Comparison of ENCODE assay signal across 8 cellular contexts in the genomic region with DNA sequence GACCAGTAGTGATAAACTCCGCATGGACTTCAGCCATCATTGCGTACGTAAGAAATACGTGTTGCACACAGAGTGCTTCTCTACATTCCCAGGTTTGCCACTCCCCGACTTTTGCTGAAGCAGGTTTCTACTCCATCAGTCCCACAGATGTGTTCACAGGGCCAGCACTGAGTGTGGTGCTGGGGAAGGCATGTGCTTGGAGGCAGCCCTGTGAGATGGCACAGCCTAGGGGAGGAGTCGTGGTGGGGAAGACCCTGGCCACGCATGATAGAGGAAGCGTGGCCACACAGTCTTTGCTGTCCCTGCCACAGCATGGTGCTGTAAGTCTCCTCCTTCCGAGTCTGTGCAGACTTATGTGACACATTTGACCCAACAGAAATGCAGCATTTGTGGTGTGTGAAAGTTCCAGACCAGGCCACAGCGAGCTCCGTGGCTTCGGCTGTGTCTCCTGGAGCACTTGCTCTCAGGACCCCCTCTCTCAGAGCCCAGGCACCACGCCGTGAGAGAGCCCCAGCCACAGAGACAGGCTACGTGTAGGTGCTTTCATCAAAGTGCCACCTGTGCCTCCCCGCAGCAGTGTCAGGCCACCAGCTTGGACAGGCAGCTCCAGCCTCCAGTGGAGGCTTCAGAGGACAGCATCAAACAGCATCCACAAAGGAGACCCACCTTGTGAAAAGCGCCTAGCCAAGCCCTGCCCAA.
DNase-seq lines count a peak whose midpoint lies in the region; ATAC-seq, FAIRE-seq and TF ChIP-seq lines count a peak whose summit lies in the region.

No MANE protein-coding gene starts in this region.

- FAIRE-seq in GM12878 (lab: Jason Lieb, UNC) = no peak

- H3K4me3 ChIP-seq in GM12878 (no peak overlapping the region), trophoblast cell (ENCODE audit: low read depth, low read length) (no peak overlapping the region), uterus (no peak overlapping the region), neural progenitor cell (no peak overlapping the region)

- H3K27ac ChIP-seq in GM12878 (ENCODE audit: control insufficient read depth, insufficient read depth) (no peak overlapping the region), trophoblast cell (ENCODE audit: low read depth, low read length) (no peak overlapping the region), uterus (no peak overlapping the region), neural progenitor cell (no peak overlapping the region)

- TF ChIP-seq CTCF in GM12878 (IDR thresholded peaks at IDR 0.05 in 2 of 3, conservative IDR thresholded peaks at IDR 0.05 in 1 of 3; ENCODE audit: control insufficient read depth in 2 of 3, extremely low read depth in 1 of 3, insufficient read depth in 1 of 3, low read depth in 3 of 3, low read length in 3 of 3) (no peak), uterus (IDR thresholded peaks at IDR 0.05) (no peak), neural progenitor cell (IDR thresholded peaks at IDR 0.05) (no peak)

- RAD21 ChIA-PET in GM12878 (lab: Charles Lee; ENCODE audit: unreplicated experiment) = interaction anchor here (1.2 to 1.7 kb wide), 2 partner anchors 13 to 262 kb away, joined by 3 to 5 read pairs; no protein-coding TSS in a partner anchor

- intact Hi-C loops in GM12878 (cut with micrococcal nuclease; ENCODE audit: unreplicated experiment) = no loop called here
- intact Hi-C loops in uterus (cut with DNase I; ENCODE audit: low total_unique reads) = no loop called here

- no peaks in the 10 kb centered on the region for H3F3A ChIP-seq in neural progenitor cell (ENCODE audit: low read depth)

- H3K4me1 ChIP-seq in GM12878 (ENCODE audit: control insufficient read depth, insufficient read depth, low read length) = peaks cover 27% of the 10 kb centered on the region
- H3K4me1 ChIP-seq in trophoblast cell (ENCODE audit: control insufficient read depth in 1 of 2, insufficient read depth in 2 of 2, low read length in 2 of 2) = peaks cover 22 to 26% of the 10 kb centered on the region in 2 experiments
- no peaks in the 10 kb centered on the region for H3K4me1 ChIP-seq in uterus
- H3K4me1 ChIP-seq in neural progenitor cell = no peaks in the 10 kb centered on the region

- peak overlapping the region; percentile 23 for H2BK12ac ChIP-seq in trophoblast cell (ENCODE audit: low read length)

- H3K36me3 ChIP-seq in GM12878 (ENCODE audit: control insufficient read depth in 2 of 2, insufficient read depth in 2 of 2, low read length in 1 of 2) (no peaks in the 10 kb centered on the region), trophoblast cell (ENCODE audit: control insufficient read depth in 1 of 2, insufficient read depth in 2 of 2, low read length in 2 of 2) (no peaks in the 10 kb centered on the region), uterus (no peaks in the 10 kb centered on the region), neural progenitor cell (no peaks in the 10 kb centered on the region)

- no peak overlapping the region for H3K4ac ChIP-seq in trophoblast cell (ENCODE audit: low read depth, low read length)

- peaks cover 10% of the 10 kb centered on the region for H3K27me3 Mint-ChIP-seq in neural progenitor cell (ENCODE audit: insufficient read depth, low read depth)

- H2BK120ac ChIP-seq in trophoblast cell (ENCODE audit: insufficient read depth, low read length, poor library complexity) = no peak overlapping the region

- H3K27me3 ChIP-seq in GM12878 (replicated peaks in 1 of 2; ENCODE audit: control insufficient read depth in 2 of 2, insufficient read depth in 2 of 2, low read length in 1 of 2) (peaks cover 1 to 6% of the 10 kb centered on the region in 2 experiments; a peak in 2 of 4 replicates), trophoblast cell (ENCODE audit: insufficient read depth, low read length) (no peaks in the 10 kb centered on the region), uterus (no peaks in the 10 kb centered on the region), neural progenitor cell (no peaks in the 10 kb centered on the region)

- H3K9ac ChIP-seq in GM12878 (ENCODE audit: control insufficient read depth, insufficient read depth, low read length) (no peak overlapping the region), trophoblast cell (ENCODE audit: low read length) (no peak overlapping the region), neural progenitor cell (no peak overlapping the region)

- no peak for TF ChIP-seq POLR2A in GM18505 (IDR thresholded peaks at IDR 0.05; ENCODE audit: borderline replicate concordance, extremely low read depth, insufficient read depth, insufficient read length)
- no peak for TF ChIP-seq POLR2A in GM12878 (IDR thresholded peaks at IDR 0.05; ENCODE audit: low read depth, low read length)
- no peak for TF ChIP-seq POLR2A in uterus (IDR thresholded peaks at IDR 0.05)

- POLR2A ChIA-PET in GM12878 (lab: Charles Lee) = no interaction called here

- H3K4me2 ChIP-seq in GM12878 (ENCODE audit: control insufficient read depth, insufficient read depth) = no peak overlapping the region; the same call in 1 of the 2 replicates
- H3K4me2 ChIP-seq in trophoblast cell (ENCODE audit: low read length) = no peak overlapping the region
- no peak overlapping the region for H3K4me2 ChIP-seq in neural progenitor cell

- no peak overlapping the region for H2BK5ac ChIP-seq in trophoblast cell (ENCODE audit: low read depth, low read length, poor library complexity)

- CTCF ChIA-PET in GM12878 (lab: Yijun Ruan, JAX) = interaction anchor here (1.3 to 2.3 kb wide), 2 partner anchors 14 to 74 kb away, joined by 3 to 6 read pairs; no protein-coding TSS in a partner anchor

- H3K79me1 ChIP-seq in trophoblast cell (ENCODE audit: low read length) = peaks cover 6% of the 10 kb centered on the region

- H3K9me3 Mint-ChIP-seq in neural progenitor cell = no peaks in the 10 kb centered on the region

- peaks cover 27% of the 10 kb centered on the region for H3K4me1 Mint-ChIP-seq in neural progenitor cell

- no peak overlapping the region for H3K4me3 Mint-ChIP-seq in neural progenitor cell

- BruUV-seq in GM12878 (replicated peaks; lab: Mats Ljungman, UMichigan) = no TSS peak

- TF ChIP-seq EP300 in GM12878 (IDR thresholded peaks at IDR 0.05; ENCODE audit: borderline replicate concordance in 1 of 2, control insufficient read depth in 1 of 2, low read depth in 2 of 2, low read length in 2 of 2) = no peak

- WGBS in GM12878 (ENCODE audit: insufficient coverage, insufficient replicate concordance, low lambda C conversion rate, missing lambda C conversion rate) = 41% methylated on average over 17 of the region's 17 CpGs
- no CpG with 5 or more reads among the region's 17 CpGs for WGBS in trophoblast cell (ENCODE audit: extremely low coverage, insufficient coverage, insufficient read length)

- H4K8ac ChIP-seq in trophoblast cell (ENCODE audit: low read depth, low read length) = no peak overlapping the region

- no peak overlapping the region for H4K12ac ChIP-seq in trophoblast cell (ENCODE audit: low read depth, low read length)

- H2AFZ ChIP-seq in GM12878 (ENCODE audit: control insufficient read depth, low read depth, low read length) (no peak overlapping the region), trophoblast cell (ENCODE audit: insufficient read depth, low read length, poor library complexity) (no peak overlapping the region), neural progenitor cell (replicated peaks) (no peak overlapping the region)

- in situ Hi-C loops in GM12878 (cut with MboI) = no loop called here

- TF ChIP-seq RAD21 in GM12878 (IDR thresholded peaks at IDR 0.05; ENCODE audit: insufficient read depth, low read depth, low read length) = no peak

- H4K91ac ChIP-seq in trophoblast cell (ENCODE audit: low read depth, low read length) = peak overlapping the region; percentile 29

- no peak overlapping the region for H3K27ac Mint-ChIP-seq in neural progenitor cell

- H3K14ac ChIP-seq in trophoblast cell (ENCODE audit: low read length) = no peak overlapping the region

- SMC1A ChIA-PET in GM12878 (lab: Charles Lee; ENCODE audit: uncharacterized antibody, unreplicated experiment) = interaction anchor here (1.4 to 1.8 kb wide), 3 partner anchors 13 to 256 kb away, joined by 3 to 9 read pairs (median 4); no protein-coding TSS in a partner anchor

- H2AK5ac ChIP-seq in trophoblast cell (ENCODE audit: low read length) = peak overlapping the region; percentile 32

- H3K23ac ChIP-seq in trophoblast cell (ENCODE audit: low read length) = no peak overlapping the region

- H3K36me3 Mint-ChIP-seq in neural progenitor cell = no peaks in the 10 kb centered on the region

- H4K20me1 ChIP-seq in GM12878 (ENCODE audit: control insufficient read depth, insufficient read depth) (no peaks in the 10 kb centered on the region), neural progenitor cell (ENCODE audit: low read depth) (no peaks in the 10 kb centered on the region)

- H3K79me2 ChIP-seq in GM12878 (ENCODE audit: control insufficient read depth, insufficient read depth, low read length) = no peaks in the 10 kb centered on the region
- no peaks in the 10 kb centered on the region for H3K79me2 ChIP-seq in trophoblast cell (ENCODE audit: control insufficient read depth, insufficient read depth, low read length, poor library complexity)
- H3K79me2 ChIP-seq in neural progenitor cell (ENCODE audit: low read depth) = no peaks in the 10 kb centered on the region

- DNase-seq in GM12878 (ENCODE audit: low read depth, low spot score) (no peak), trophoblast cell (no peak), HPDE6-E6E7 (ENCODE audit: extremely low spot score) (no peak), uterus (no peak), neural progenitor cell (ENCODE audit: low spot score) (no peak)

- ATAC-seq in GM18505 (IDR thresholded peaks at IDR 0.05; ENCODE audit: unreplicated experiment) (peak; percentile 56), HG03571 (IDR thresholded peaks at IDR 0.05; ENCODE audit: unreplicated experiment) (peak; percentile 46), GM12878 (peak; percentile 68), GM19455 (IDR thresholded peaks at IDR 0.05; ENCODE audit: unreplicated experiment) (no peak)

- no peaks in the 10 kb centered on the region; the same call in 2 of the 3 replicates for H3K9me3 ChIP-seq in GM12878 (replicated peaks; ENCODE audit: control insufficient read depth, insufficient read depth, low read length)
- no peaks in the 10 kb centered on the region for H3K9me3 ChIP-seq in trophoblast cell (ENCODE audit: insufficient read depth, low read depth, low read length)
- H3K9me3 ChIP-seq in uterus = no peaks in the 10 kb centered on the region
- no peaks in the 10 kb centered on the region for H3K9me3 ChIP-seq in neural progenitor cell (ENCODE audit: low read depth)

- peak overlapping the region; percentile 11 for H3K18ac ChIP-seq in trophoblast cell (ENCODE audit: low read length)

TF ChIP-seq in GM12878, 131 proteins besides CTCF, POLR2A, EP300 and RAD21:
- TF ChIP-seq NFXL1 (IDR thresholded peaks at IDR 0.05; ENCODE audit: borderline replicate concordance) (no peak), PAX5 (IDR thresholded peaks at IDR 0.05; ENCODE audit: borderline replicate concordance, low read depth, low read length) (peak; percentile 46; the same call in 1 of the 2 replicates)
TF ChIP-seq in GM12878: peak in this region for 1.
